34 cellular contexts compared by ENCODE assay signal in the genomic region with DNA sequence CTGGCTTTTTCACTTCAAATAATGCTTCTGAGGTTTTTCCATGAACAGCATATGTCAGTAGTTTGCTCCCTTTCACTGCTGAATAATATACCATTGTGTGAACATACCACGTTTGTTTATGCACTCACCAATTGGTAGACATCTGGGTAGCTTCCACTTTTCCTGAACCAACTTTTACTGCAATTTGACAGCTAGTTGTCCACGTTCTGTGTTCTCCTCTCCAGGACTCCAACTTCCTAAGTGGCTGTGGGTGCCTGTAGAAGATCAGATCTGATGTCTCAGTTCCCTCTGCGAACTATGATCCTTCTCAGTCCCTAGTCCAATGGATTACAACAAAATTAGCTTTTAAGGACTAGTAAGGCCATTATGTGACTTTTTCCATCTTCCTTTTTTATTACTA.
"Had no signal": no experiment of that assay in that cellular context is flagged by ENCODE, and none has a peak within 500 bp of the region (broad histone marks: within the 10 kb centered on the region; RNA-seq: fewer than 3 reads in every experiment).

No MANE protein-coding gene starts in this region.

- H3K27me3 ChIP-seq: MG63 had no signal

- H3K9me3 ChIP-seq: MG63 had no signal

- H3K36me3 ChIP-seq: MG63 had no signal

- DNase-seq: Karpas-422, Kasumi-1, MG63, MM.1S, MV-4-11, NCI-H1048, NCI-H1092, NCI-H1092 treated with DMSO at 0.1 percent for 48 hours, NCI-H1105, NCI-H1105 treated with DMSO at 0.1 percent for 48 hours, NCI-H1417, NCI-H1417 treated with DMSO at 0.1 percent for 48 hours, NCI-H1436, NCI-H1436 treated with DMSO at 0.1 percent for 48 hours, NCI-H146, NCI-H1694, NCI-H1694 treated with DMSO at 0.1 percent for 48 hours, NCI-H187, NCI-H187 treated with DMSO at 0.1 percent for 48 hours, NCI-H1930, NCI-H2029, NCI-H2029 treated with DMSO at 0.1 percent for 48 hours, NCI-H2081, NCI-H2081 treated with DMSO at 0.1 percent for 48 hours, NCI-H2107, NCI-H2171, NCI-H2171 treated with DMSO at 0.1 percent for 48 hours, NCI-H2227 treated with DMSO at 0.1 percent for 48 hours, NCI-H226, NCI-H345, NCI-H446, NCI-H446 treated with DMSO at 0.1 percent for 48 hours, NCI-H510A, NCI-H510A treated with DMSO at 0.1 percent for 48 hours had no signal

- H3K4me3 ChIP-seq: MG63 had no signal
